21 cellular contexts compared by ENCODE assay signal in the genomic region with DNA sequence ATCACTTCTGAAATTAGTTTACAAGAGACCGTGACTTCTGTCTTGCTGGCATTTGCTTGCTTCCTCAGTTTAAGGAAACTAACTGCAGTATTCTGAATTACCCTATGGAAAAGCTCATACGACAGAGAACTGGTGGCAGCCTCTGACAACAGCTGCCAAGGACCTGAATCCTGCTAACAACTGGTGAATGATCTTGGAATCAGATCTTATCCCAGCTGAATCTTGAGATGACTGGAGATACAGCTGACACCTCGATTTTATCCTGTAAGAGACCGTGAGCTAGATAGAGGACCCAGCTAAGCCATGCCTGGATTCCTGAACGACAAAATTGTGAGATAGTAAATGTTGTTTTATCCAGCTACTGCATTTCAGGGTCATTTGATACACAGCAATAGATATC.
DNase-seq lines count a peak whose midpoint lies in the region; TF ChIP-seq lines count a peak whose summit lies in the region.
"Had no signal": no experiment of that assay in that cellular context is flagged by ENCODE, and none has a peak within 500 bp of the region (broad histone marks: within the 10 kb centered on the region; RNA-seq: fewer than 3 reads in every experiment).

No MANE protein-coding gene starts in this region.

- H2BK12ac ChIP-seq in mesenchymal stem cell (ENCODE audit: low read length in 2 of 2) = peak overlapping the region; percentile 32 to 91

- H4K8ac ChIP-seq in mesenchymal stem cell (ENCODE audit: low read length) = no peak overlapping the region

- H3K9me3 ChIP-seq in mesenchymal stem cell (ENCODE audit: control insufficient read depth, low read length) = no peaks in the 10 kb centered on the region
- no peaks in the 10 kb centered on the region for H3K9me3 ChIP-seq in neural progenitor cell (ENCODE audit: low read depth)
- H3K9me3 ChIP-seq: MG63 had no signal

- H2BK15ac ChIP-seq in mesenchymal stem cell (ENCODE audit: low read depth, poor library complexity, severe bottlenecking) = no peak overlapping the region

- H3F3A ChIP-seq in neural progenitor cell (ENCODE audit: low read depth) = no peaks in the 10 kb centered on the region

- peaks cover 21% of the 10 kb centered on the region for H3K4me1 Mint-ChIP-seq in neural progenitor cell

- DNase-seq in LHCN-M2 (ENCODE audit: low read depth) = peak; percentile 69
- no peak for DNase-seq in mesenchymal stem cell
- DNase-seq in neural progenitor cell (ENCODE audit: low spot score) = no peak
- DNase-seq in activated CD8-positive, alpha-beta memory T cell treated with anti-CD3 and anti-CD28 coated beads, Interleukin-2, amount 50 U/mL, for 4 hours = no peak
- DNase-seq in activated CD8-positive, alpha-beta memory T cell treated with anti-CD3 and anti-CD28 coated beads, Interleukin-2, amount 50 U/mL, for 48 hours = no peak
- no peak for DNase-seq in G401 (ENCODE audit: low spot score)
- DNase-seq in amniotic stem cell (lab: John Stamatoyannopoulos, UW) = no peak
- DNase-seq: CD8-positive, alpha-beta T cell; DMS 273 treated with DMSO at 0.1 percent for 48 hours; DND-41; H7; KBM-7; MG63; NCI-H1105 treated with DMSO at 0.1 percent for 48 hours; NCI-H146; NCI-H1930; NCI-H2107; NCI-H524 treated with DMSO at 0.1 percent for 48 hours; NCI-H774 had no signal

- H2AK5ac ChIP-seq in mesenchymal stem cell (ENCODE audit: low read length, severe bottlenecking) = peak overlapping the region; percentile 81

- H3K79me2 ChIP-seq in neural progenitor cell (ENCODE audit: low read depth) = no peaks in the 10 kb centered on the region

- H2BK5ac ChIP-seq in mesenchymal stem cell (ENCODE audit: low read depth, low read length, poor library complexity, severe bottlenecking) = no peak overlapping the region

- H3K4me3 ChIP-seq in mesenchymal stem cell (ENCODE audit: insufficient read depth in 1 of 2, low read depth in 1 of 2, low read length in 2 of 2) = no peak overlapping the region
- no peak overlapping the region for H3K4me3 ChIP-seq in neural progenitor cell
- H3K4me3 ChIP-seq: MG63 had no signal

- H3K14ac ChIP-seq in mesenchymal stem cell (ENCODE audit: low read length in 2 of 2) = no peak overlapping the region

- H3K36me3 Mint-ChIP-seq in neural progenitor cell = no peaks in the 10 kb centered on the region
- H3K36me3 Mint-ChIP-seq: CD8-positive, alpha-beta T cell had no signal

- H3K27ac ChIP-seq in mesenchymal stem cell (ENCODE audit: low read length, poor library complexity, severe bottlenecking) = no peak overlapping the region
- H3K27ac ChIP-seq in neural progenitor cell = no peak overlapping the region
- H3K27ac ChIP-seq: C4-2B had no signal

- H4K91ac ChIP-seq in mesenchymal stem cell (ENCODE audit: low read length) = no peak overlapping the region

- H3K18ac ChIP-seq in mesenchymal stem cell (ENCODE audit: low read depth in 1 of 2, low read length in 2 of 2) = peak overlapping the region; percentile 16 to 29

- no peaks in the 10 kb centered on the region for H3K27me3 Mint-ChIP-seq in neural progenitor cell (ENCODE audit: insufficient read depth, low read depth)
- H3K27me3 Mint-ChIP-seq: B cell had no signal

- H2AFZ ChIP-seq in mesenchymal stem cell (ENCODE audit: low read depth, low read length) (no peak overlapping the region), neural progenitor cell (replicated peaks) (no peak overlapping the region)

- H3K27me3 ChIP-seq in mesenchymal stem cell (ENCODE audit: control insufficient read depth in 1 of 2, insufficient read depth in 1 of 2, low read length in 2 of 2) (no peaks in the 10 kb centered on the region), neural progenitor cell (no peaks in the 10 kb centered on the region)
- H3K27me3 ChIP-seq: MG63 had no signal

- no peaks in the 10 kb centered on the region for H4K20me1 ChIP-seq in neural progenitor cell (ENCODE audit: low read depth)

- H3K4me3 Mint-ChIP-seq in neural progenitor cell = no peak overlapping the region
- H3K4me3 Mint-ChIP-seq: B cell; CD8-positive, alpha-beta T cell had no signal

- no peak overlapping the region for H3K23ac ChIP-seq in mesenchymal stem cell (ENCODE audit: low read length in 2 of 2)

- no peak for TF ChIP-seq CTCF in neural progenitor cell (IDR thresholded peaks at IDR 0.05)

- no peak overlapping the region for H2BK120ac ChIP-seq in mesenchymal stem cell (ENCODE audit: low read depth, low read length)

- no peak overlapping the region for H3K4me2 ChIP-seq in mesenchymal stem cell (ENCODE audit: low read length, poor library complexity, severe bottlenecking)
- H3K4me2 ChIP-seq in neural progenitor cell = no peak overlapping the region

- H3K79me1 ChIP-seq in mesenchymal stem cell (replicated peaks; ENCODE audit: low read length, poor library complexity, severe bottlenecking) = no peaks in the 10 kb centered on the region

- no peaks in the 10 kb centered on the region for H3K9me3 Mint-ChIP-seq in neural progenitor cell
- H3K9me3 Mint-ChIP-seq: CD8-positive, alpha-beta T cell had no signal

- in situ Hi-C loops in G401 (cut with HindIII; ENCODE audit: low sequenced_read_pairs) = no loop called here

- H3K36me3 ChIP-seq in mesenchymal stem cell (ENCODE audit: control insufficient read depth in 1 of 2, insufficient read depth in 2 of 2, low read depth in 1 of 2, low read length in 2 of 2) = no peaks in the 10 kb centered on the region
- no peaks in the 10 kb centered on the region for H3K36me3 ChIP-seq in neural progenitor cell
- H3K36me3 ChIP-seq: MG63 had no signal

- peak overlapping the region; percentile 22 for H3K27ac Mint-ChIP-seq in neural progenitor cell
- H3K27ac Mint-ChIP-seq: B cell; CD8-positive, alpha-beta T cell had no signal

- no peak overlapping the region for H3K9ac ChIP-seq in mesenchymal stem cell (ENCODE audit: low read length)
- no peak overlapping the region for H3K9ac ChIP-seq in neural progenitor cell

- H3K4ac ChIP-seq in mesenchymal stem cell (ENCODE audit: low read depth in 1 of 2, low read length in 2 of 2) = peak overlapping the region; percentile 67 to 78

- H3K4me1 ChIP-seq in mesenchymal stem cell (ENCODE audit: control insufficient read depth, insufficient read depth, low read depth, low read length) = no peaks in the 10 kb centered on the region
- no peaks in the 10 kb centered on the region for H3K4me1 ChIP-seq in neural progenitor cell

- WGBS in mesenchymal stem cell = 92% methylated on average over 4 of the region's 5 CpGs
